11 cellular contexts compared by ENCODE assay signal in genomic region chrX:132481449-132481848, GRCh38. TPM values are rescaled to one million over a fixed set of nuclear protein-coding genes. Genes with fewer than 3 reads are reported as not detected.
A peak's percentile ranks its signal among the peaks of the same experiment; 100 is the strongest.
DNase-seq lines count a peak whose midpoint lies in the region; ATAC-seq, FAIRE-seq and TF ChIP-seq lines count a peak whose summit lies in the region.
"Had no signal": no experiment of that assay in that cellular context is flagged by ENCODE, and none has a peak within 500 bp of the region (broad histone marks: within the 10 kb centered on the region; RNA-seq: fewer than 3 reads in every experiment).

No MANE protein-coding gene starts in this region.

- H3K4me1 ChIP-seq in HepG2 (ENCODE audit: insufficient read depth, low read length) = peaks cover 94% of the 10 kb centered on the region
- peaks cover 0 to 14% (median 2%) of the 10 kb centered on the region in 4 donors for H3K4me1 ChIP-seq in tibial nerve

- no peaks in the 10 kb centered on the region for H3K9me3 Mint-ChIP-seq in activated naive CD4-positive, alpha-beta T cell treated with anti-CD3 and anti-CD28 coated beads for 36 hours

- H3K9ac ChIP-seq in HepG2 (ENCODE audit: insufficient read depth, low read depth, low read length) = peak overlapping the region; percentile 54

- H3K27ac ChIP-seq in HepG2 (ENCODE audit: extremely low read length, insufficient read depth, low read length) = peak overlapping the region; percentile 68
- H3K27ac ChIP-seq in tibial nerve = peak overlapping the region in 3 of 4 donors; percentile 32 to 77 (median 56)

- FAIRE-seq in HepG2 (lab: Jason Lieb, UNC) = no peak
- FAIRE-seq: keratinocyte had no signal

- no peaks in the 10 kb centered on the region for H3K36me3 Mint-ChIP-seq in activated naive CD4-positive, alpha-beta T cell treated with anti-CD3 and anti-CD28 coated beads for 36 hours (ENCODE audit: low read depth)
- no peaks in the 10 kb centered on the region for H3K36me3 Mint-ChIP-seq in T-helper 17 cell (ENCODE audit: low read depth)

- 100% methylated on average over 1 of the region's 1 CpG for WGBS in HepG2 (ENCODE audit: low lambda C conversion rate)
- 65 to 100% methylated on average over 1 of the region's 1 CpG for WGBS in tibial nerve, 2 donors

- no peaks in the 10 kb centered on the region for H3K9me3 ChIP-seq in T-helper 17 cell (ENCODE audit: control insufficient read depth, low read length, poor library complexity, severe bottlenecking)
- no peaks in the 10 kb centered on the region for H3K9me3 ChIP-seq in HepG2 (ENCODE audit: low read length)
- no peaks in the 10 kb centered on the region for H3K9me3 ChIP-seq in tibial nerve

- TF ChIP-seq EP300 in HepG2 (IDR thresholded peaks at IDR 0.05; ENCODE audit: low read depth in 2 of 2, low read length in 2 of 2) (no peak), HepG2 (CRISPR knock-in tag; IDR thresholded peaks at IDR 0.05; ENCODE audit: borderline replicate concordance) (no peak), tibial nerve (IDR thresholded peaks at IDR 0.05) (no peak)

- peak overlapping the region; percentile 96 for H3K27ac Mint-ChIP-seq in activated naive CD4-positive, alpha-beta T cell treated with anti-CD3 and anti-CD28 coated beads for 36 hours
- peak overlapping the region; percentile 92 for H3K27ac Mint-ChIP-seq in T-helper 17 cell

- no peak overlapping the region for H2AFZ ChIP-seq in HepG2 (ENCODE audit: low read length)

- H3K4me1 Mint-ChIP-seq in activated naive CD4-positive, alpha-beta T cell treated with anti-CD3 and anti-CD28 coated beads for 36 hours (ENCODE audit: low read depth) = peaks cover 46% of the 10 kb centered on the region
- H3K4me1 Mint-ChIP-seq in T-helper 17 cell = peaks cover 9% of the 10 kb centered on the region

- CTCF ChIA-PET in activated naive CD4-positive, alpha-beta T cell treated with anti-CD3 and anti-CD28 coated beads for 36 hours (lab: Charles Lee) = interaction anchor here (1.6 kb wide), 1 partner anchor 9 kb away, joined by 7 read pairs; no protein-coding TSS in a partner anchor
- CTCF ChIA-PET in HepG2 (lab: Yijun Ruan, JAX; ENCODE audit: low intra/inter-chr PET ratio, low total read pairs) = no interaction called here

- DNase-seq in activated naive CD4-positive, alpha-beta T cell treated with anti-CD3 and anti-CD28 coated beads for 36 hours = no peak
- DNase-seq in activated naive CD4-positive, alpha-beta T cell treated with anti-CD3 and anti-CD28 coated beads, Interleukin-2, amount 50 U/mL, for 16 hours = no peak
- DNase-seq in T-helper 17 cell (no peak), HepG2 (ENCODE audit: low spot score) (no peak), tibial nerve (ENCODE audit: low spot score in 2 of 2) (no peak), NCI-H2081 treated with DMSO at 0.1 percent for 48 hours (lab: John Stamatoyannopoulos, UW) (no peak), midbrain (lab: John Stamatoyannopoulos, UW) (no peak)
- DNase-seq: NCI-H345 had no signal

- POLR2A ChIA-PET in HepG2 (lab: Yijun Ruan, JAX) = interaction anchor here (1.1 to 3.1 kb wide), 9 partner anchors 9 to 189 kb away, joined by 3 to 9 read pairs (median 6); no protein-coding TSS in a partner anchor

- no peaks in the 10 kb centered on the region for H3K27me3 Mint-ChIP-seq in activated naive CD4-positive, alpha-beta T cell treated with anti-CD3 and anti-CD28 coated beads for 36 hours (ENCODE audit: low read depth)
- no peaks in the 10 kb centered on the region for H3K27me3 Mint-ChIP-seq in T-helper 17 cell
- H3K27me3 Mint-ChIP-seq: progenitor cell of endocrine pancreas had no signal

- no peak for TF ChIP-seq POLR2A in HepG2 (IDR thresholded peaks at IDR 0.05; ENCODE audit: insufficient read depth in 1 of 2, low read depth in 2 of 2, low read length in 2 of 2)
- no peak for TF ChIP-seq POLR2A in tibial nerve (IDR thresholded peaks at IDR 0.05)

- ATAC-seq in T-helper 17 cell (no peak), HepG2 (no peak), GM21825 (IDR thresholded peaks at IDR 0.05; ENCODE audit: unreplicated experiment) (no peak)

- intact Hi-C loops in activated naive CD4-positive, alpha-beta T cell treated with anti-CD3 and anti-CD28 coated beads for 36 hours (cut with micrococcal nuclease) = loop anchor here (2.0 to 10.0 kb wide), 3 partner anchors 457 to 1693 kb away; no protein-coding TSS in a partner anchor
- intact Hi-C loops in HepG2 (cut with micrococcal nuclease; ENCODE audit: unreplicated experiment) = loop anchor here (5.0 to 10.0 kb wide), 3 partner anchors 69 to 267 kb away; partner anchors contain the start of gene RAP2C

- H3K79me2 ChIP-seq in HepG2 (ENCODE audit: insufficient read depth, low read length) = peaks cover 82% of the 10 kb centered on the region

- in situ Hi-C loops in HepG2 (cut with HindIII; ENCODE audit: extremely low pct_ligation_motif_present, low pct_unique_long_range_greater_than_20kb) = loop anchor here (10.0 kb wide), 1 partner anchor 67 kb away; no protein-coding TSS in a partner anchor

- H4K20me1 ChIP-seq in HepG2 (ENCODE audit: insufficient read depth, low read length) = no peaks in the 10 kb centered on the region

- no peak for TF ChIP-seq CTCF in HepG2 (CRISPR knock-in tag; IDR thresholded peaks at IDR 0.05)
- TF ChIP-seq CTCF in tibial nerve (IDR thresholded peaks at IDR 0.05) = no peak

- H3K4me3 ChIP-seq in HepG2 (replicated peaks in 1 of 3; ENCODE audit: insufficient read depth in 1 of 3, low read depth in 2 of 3, low read length in 3 of 3) (peak overlapping the region in 1 of 3 experiments; percentile 32; a peak in 1 of 6 replicates), tibial nerve (no peak overlapping the region)

- no peak for TF ChIP-seq RAD21 in HepG2 (CRISPR knock-in tag; IDR thresholded peaks at IDR 0.05)

- peak overlapping the region; percentile 69 for H3K4me2 ChIP-seq in HepG2 (ENCODE audit: low read depth, low read length)

- H3K36me3 ChIP-seq in HepG2 (replicated peaks in 1 of 2; ENCODE audit: control insufficient read depth in 1 of 2, insufficient read depth in 2 of 2, low read length in 2 of 2) = no peaks in the 10 kb centered on the region
- no peaks in the 10 kb centered on the region for H3K36me3 ChIP-seq in tibial nerve

- H3K27me3 ChIP-seq in HepG2 (ENCODE audit: control insufficient read depth in 1 of 2, insufficient read depth in 2 of 2, low read length in 2 of 2) (no peaks in the 10 kb centered on the region), tibial nerve (peaks cover 0 to 3% of the 10 kb centered on the region in 2 donors)

- no TSS peak for BruUV-seq in HepG2 (replicated peaks; lab: Mats Ljungman, UMichigan)

- peak overlapping the region; percentile 75 for H3K4me3 Mint-ChIP-seq in activated naive CD4-positive, alpha-beta T cell treated with anti-CD3 and anti-CD28 coated beads for 36 hours
- peak overlapping the region; percentile 79 for H3K4me3 Mint-ChIP-seq in T-helper 17 cell

TF ChIP-seq in HepG2, 621 proteins besides CTCF, POLR2A, EP300 and RAD21:
- TF ChIP-seq ELF3 (CRISPR knock-in tag; IDR thresholded peaks at IDR 0.05) (no peak), RBM22 (optimal IDR thresholded peaks at IDR 0.05; ENCODE audit: low read length) (peak; percentile 58), SUZ12 (IDR thresholded peaks at IDR 0.05; ENCODE audit: low read depth, low read length) (no peak)
- TF ChIP-seq, protein P1, sequence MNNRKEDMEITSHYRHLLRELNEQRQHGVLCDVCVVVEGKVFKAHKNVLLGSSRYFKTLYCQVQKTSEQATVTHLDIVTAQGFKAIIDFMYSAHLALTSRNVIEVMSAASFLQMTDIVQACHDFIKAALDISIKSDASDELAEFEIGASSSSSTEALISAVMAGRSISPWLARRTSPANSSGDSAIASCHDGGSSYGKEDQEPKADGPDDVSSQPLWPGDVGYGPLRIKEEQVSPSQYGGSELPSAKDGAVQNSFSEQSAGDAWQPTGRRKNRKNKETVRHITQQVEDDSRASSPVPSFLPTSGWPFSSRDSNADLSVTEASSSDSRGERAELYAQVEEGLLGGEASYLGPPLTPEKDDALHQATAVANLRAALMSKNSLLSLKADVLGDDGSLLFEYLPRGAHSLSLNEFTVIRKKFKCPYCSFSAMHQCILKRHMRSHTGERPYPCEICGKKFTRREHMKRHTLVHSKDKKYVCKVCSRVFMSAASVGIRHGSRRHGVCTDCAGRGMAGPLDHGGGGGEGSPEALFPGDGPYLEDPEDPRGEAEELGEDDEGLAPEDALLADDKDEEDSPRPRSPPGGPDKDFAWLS (CRISPR knock-in tag; IDR thresholded peaks at IDR 0.05; ENCODE audit: borderline replicate concordance) = no peak

RNA-seq across cellular contexts. Expression of gene MBNL3, which starts 7.4 kb away (rescaled TPM):
- 10 to 100 TPM; 14.2 to 15.8 TPM for total RNA-seq in activated naive CD4-positive, alpha-beta T cell treated with anti-CD3 and anti-CD28 coated beads for 36 hours
- total RNA-seq in T-helper 17 cell = 10 to 100 TPM; 32.5 to 34.1 TPM
- total RNA-seq in HepG2 (2016; rRNA removed; fragmentation: Illumina TruSeq; extraction: Trizol) = 155 and 367 TPM in 2 replicates
- total RNA-seq in HepG2 (2016; cell fraction: cytosol; rRNA removed; fragmentation: Illumina TruSeq; extraction: Trizol; ENCODE audit: low read depth) = 13.3 and 14.6 TPM in 2 replicates
- 151 and 343 TPM in 2 replicates for total RNA-seq in HepG2 (2016; cell fraction: insoluble cytoplasmic fraction; rRNA removed; fragmentation: Illumina TruSeq; extraction: Trizol)
- total RNA-seq in HepG2 (2016; cell fraction: membrane; rRNA removed; fragmentation: Illumina TruSeq; extraction: Trizol) = 51.3 and 60.6 TPM in 2 replicates
- 147 and 156 TPM in 2 replicates for total RNA-seq in HepG2 (2016; cell fraction: nucleus; rRNA removed; fragmentation: Illumina TruSeq; extraction: Trizol)
- polyA plus RNA-seq in HepG2 (2011; rRNA removed) = 184 and 257 TPM in 2 replicates
- polyA plus RNA-seq in HepG2 (2011; cell fraction: cytosol; rRNA removed) = 176 and 180 TPM in 2 replicates
- 79.2 and 90.5 TPM in 2 replicates for polyA plus RNA-seq in HepG2 (2011; cell fraction: nucleus; rRNA removed)
- 89.3 and 124 TPM in 2 replicates for polyA plus RNA-seq in HepG2 (2012)
- 13.4 and 13.7 TPM in 2 replicates for polyA plus RNA-seq in HepG2 (2016; cell fraction: cytosol; fragmentation: Illumina TruSeq; extraction: Trizol; ENCODE audit: low read depth)
- 152 and 158 TPM in 2 replicates for polyA plus RNA-seq in HepG2 (2016; cell fraction: insoluble cytoplasmic fraction; fragmentation: Illumina TruSeq; extraction: Trizol; ENCODE audit: low read depth)
- polyA plus RNA-seq in HepG2 (2016; cell fraction: membrane; fragmentation: Illumina TruSeq; extraction: Trizol; ENCODE audit: low read depth) = 28.6 and 30.8 TPM in 2 replicates
- polyA plus RNA-seq in HepG2 (2016; cell fraction: nucleus; fragmentation: Illumina TruSeq; extraction: Trizol; ENCODE audit: insufficient read depth, low read depth) = 118 and 129 TPM in 2 replicates
- 456 and 893 TPM in 2 replicates for polyA minus RNA-seq in HepG2 (2011; rRNA and poly(A)+ RNA removed; ENCODE audit: low replicate concordance)
- 213 and 216 TPM in 2 replicates for polyA minus RNA-seq in HepG2 (2011; cell fraction: cytosol; rRNA and poly(A)+ RNA removed)
- 149 and 164 TPM in 2 replicates for polyA minus RNA-seq in HepG2 (2011; cell fraction: nucleus; rRNA and poly(A)+ RNA removed)
- total RNA-seq in tibial nerve = 10 to 100 TPM in 3 of 4 donors, 1 to 10 TPM in 1; 9.2 to 19.0 (median 15.9) TPM
